ENCODE assay signal across 22 cellular contexts in the genomic region with DNA sequence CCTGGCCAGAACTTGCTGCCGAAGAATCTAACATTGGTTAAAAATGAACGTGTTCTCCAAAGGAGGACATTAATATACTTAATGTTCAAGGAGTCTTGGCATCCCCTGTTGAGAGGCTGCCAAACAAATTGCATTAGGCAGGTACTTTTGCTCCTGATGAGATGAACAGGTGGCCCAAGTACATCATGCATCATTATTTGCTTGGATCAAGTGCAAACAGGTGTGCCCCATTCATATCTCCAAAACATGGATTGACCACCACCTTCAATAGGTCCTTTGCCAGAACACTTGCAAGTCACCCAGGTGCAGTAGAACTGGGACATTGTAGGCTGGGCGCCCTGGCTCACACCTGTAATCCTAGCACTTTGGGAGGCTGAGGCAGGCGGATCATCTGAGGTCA.
DNase-seq lines count a peak whose midpoint lies in the region; ATAC-seq, FAIRE-seq and TF ChIP-seq lines count a peak whose summit lies in the region.
"Had no signal": no experiment of that assay in that cellular context is flagged by ENCODE, and none has a peak within 500 bp of the region (broad histone marks: within the 10 kb centered on the region; RNA-seq: fewer than 3 reads in every experiment).

No MANE protein-coding gene starts in this region.

- FAIRE-seq in H1 (lab: Jason Lieb, UNC), result no peak
- FAIRE-seq: A204.1, GM18507 had no signal

- peak overlapping the region; percentile 97; the same call in 1 of the 2 replicates for H2BK12ac ChIP-seq in H1 (ENCODE audit: low read depth, low read length)

- POLR2A ChIA-PET in H1 (lab: Charles Lee; ENCODE audit: partially characterized antibody), result no interaction called here

- no peak overlapping the region for H3K4me3 ChIP-seq in HUES64 (ENCODE audit: low read length)
- H3K4me3 ChIP-seq in H1 (ENCODE audit: extremely low read depth in 1 of 4, insufficient read depth in 2 of 4, low read depth in 3 of 4, low read length in 4 of 4), result no peak overlapping the region
- H3K4me3 ChIP-seq in upper lobe of left lung, result no peak overlapping the region

- TF ChIP-seq POLR2A in H1 (IDR thresholded peaks at IDR 0.05; ENCODE audit: control extremely low read depth in 1 of 2, low read depth in 2 of 2, low read length in 2 of 2), result no peak
- no peak for TF ChIP-seq POLR2A in upper lobe of left lung (IDR thresholded peaks at IDR 0.05)

- no peak overlapping the region for H3K23ac ChIP-seq in H1 (ENCODE audit: insufficient read length)

- no peak overlapping the region for H4K5ac ChIP-seq in H1 (ENCODE audit: insufficient read length, low read depth, low read length)

- peak; percentile 28 to 80 for ATAC-seq in upper lobe of left lung (ENCODE audit: low FRiP score in 2 of 2)
- ATAC-seq in HG03159 (IDR thresholded peaks at IDR 0.05; ENCODE audit: unreplicated experiment), result no peak
- ATAC-seq in HG02938 (IDR thresholded peaks at IDR 0.05; ENCODE audit: unreplicated experiment), result no peak
- ATAC-seq in sciatic nerve, result no peak
- ATAC-seq: Panc1, T-cell had no signal

- H3K79me2 ChIP-seq in H1 (ENCODE audit: control insufficient read depth in 1 of 2, insufficient read depth in 2 of 2, low read length in 2 of 2), result no peaks in the 10 kb centered on the region

- H4K20me1 ChIP-seq in H1 (replicated peaks in 1 of 2; ENCODE audit: control insufficient read depth in 1 of 2, insufficient read depth in 2 of 2, low read length in 2 of 2), result no peaks in the 10 kb centered on the region

- WGBS in HUES64, result 92% methylated on average over 4 of the region's 4 CpGs
- 87% methylated on average over 4 of the region's 4 CpGs; no CpG with 5 or more reads in 1 of the 2 experiments for WGBS in H1 (ENCODE audit: extremely low coverage in 1 of 2, insufficient coverage in 1 of 2, insufficient read length in 1 of 2, insufficient replicate concordance in 2 of 2, low coverage in 1 of 2, low lambda C conversion rate in 2 of 2, missing lambda C conversion rate in 1 of 2), 2 experiments
- WGBS in upper lobe of left lung, 2 donors, result 51 to 55% methylated on average over 2 to 4 of the region's 4 CpGs

- no peak overlapping the region for H2AFZ ChIP-seq in H1 (ENCODE audit: low read length)

- H3K27ac ChIP-seq in HUES64 (ENCODE audit: low read depth, low read length) (peak overlapping the region; percentile 38), H1 (ENCODE audit: low read depth, low read length) (no peak overlapping the region), upper lobe of left lung (no peak overlapping the region)
- H3K27ac ChIP-seq: RWPE1 had no signal

- peak overlapping the region; percentile 38; the same call in 1 of the 2 replicates for H2BK5ac ChIP-seq in H1 (ENCODE audit: low read depth, low read length)

- DNase-seq in NCI-H748 (lab: John Stamatoyannopoulos, UW; ENCODE audit: unreplicated experiment) (peak; percentile 42), NCI-H748 treated with DMSO at 0.1 percent for 48 hours (lab: John Stamatoyannopoulos, UW) (no peak), H1 (ENCODE audit: low read depth in 1 of 2, low spot score in 2 of 2) (no peak), upper lobe of left lung (peak in 1 of 2 donors; percentile 25), sciatic nerve (ENCODE audit: low spot score) (no peak)
- DNase-seq: C1 segment of cervical spinal cord; CD4-positive, alpha-beta memory T cell; COR-L47; KBM-7; MV-4-11; NCI-H1105; NCI-H146; NCI-H1930; SHP77; T-cell had no signal

- CTCF ChIA-PET in H1 (lab: Charles Lee; ENCODE audit: partially characterized antibody), result no interaction called here

- H3K4me2 ChIP-seq in H1 (ENCODE audit: insufficient read depth in 1 of 2, low read depth in 2 of 2, low read length in 2 of 2), result peak overlapping the region in 1 of 2 experiments; percentile 10; a peak in 1 of 4 replicates

- no peak overlapping the region for H3K14ac ChIP-seq in H1 (ENCODE audit: insufficient read length)

- peak overlapping the region; percentile 16 for H3K4ac ChIP-seq in H1 (replicated peaks; ENCODE audit: insufficient read length, low read depth, low read length)

- peak overlapping the region; percentile 62; the same call in 1 of the 2 replicates for H2BK20ac ChIP-seq in H1 (ENCODE audit: low read length)

- intact Hi-C loops in sciatic nerve (cut with DNase I), result no loop called here

- H3K9ac ChIP-seq in HUES64 (ENCODE audit: low read depth, low read length), result no peak overlapping the region
- H3K9ac ChIP-seq in H1 (replicated peaks in 1 of 4; ENCODE audit: extremely low read depth in 1 of 4, low read depth in 3 of 4, low read length in 3 of 4), result no peak overlapping the region

- H3K23me2 ChIP-seq in H1 (ENCODE audit: low read depth, low read length), result no peaks in the 10 kb centered on the region; the same call in 1 of the 2 replicates

- no peak for TF ChIP-seq EP300 in H1 (IDR thresholded peaks at IDR 0.05; ENCODE audit: borderline replicate concordance in 1 of 2, low read depth in 2 of 2, low read length in 2 of 2)
- TF ChIP-seq EP300 in upper lobe of left lung (IDR thresholded peaks at IDR 0.05), result no peak

- H3K36me3 ChIP-seq in HUES64 (ENCODE audit: insufficient read depth, low read length) (no peaks in the 10 kb centered on the region), H1 (ENCODE audit: control insufficient read depth in 2 of 4, insufficient read depth in 4 of 4, low read length in 3 of 4) (no peaks in the 10 kb centered on the region), upper lobe of left lung (no peaks in the 10 kb centered on the region)

- no peak overlapping the region for H3K56ac ChIP-seq in H1 (replicated peaks; ENCODE audit: insufficient read length, low read depth, low read length)

- H3K79me1 ChIP-seq in H1 (ENCODE audit: low read depth, low read length), result no peaks in the 10 kb centered on the region

- no peak overlapping the region for H4K91ac ChIP-seq in H1 (replicated peaks; ENCODE audit: insufficient read length, low read length)

- TF ChIP-seq RAD21 in H1 (IDR thresholded peaks at IDR 0.05 in 1 of 2, conservative IDR thresholded peaks at IDR 0.05 in 1 of 2; ENCODE audit: low read depth in 2 of 2, low read length in 2 of 2), result no peak

- H3K27me3 ChIP-seq in HUES64 (ENCODE audit: insufficient read depth, low read length) (no peaks in the 10 kb centered on the region), H1 (replicated peaks in 1 of 4; ENCODE audit: control insufficient read depth in 3 of 4, extremely low read depth in 1 of 4, insufficient read depth in 3 of 4, low read length in 3 of 4) (peaks cover 0 to 5% (median under 1%) of the 10 kb centered on the region in 4 experiments; a peak in 2 of 7 replicates), upper lobe of left lung (no peaks in the 10 kb centered on the region)

- no peak overlapping the region for H4K8ac ChIP-seq in H1 (ENCODE audit: extremely low read depth, insufficient read depth, low read length)

- TF ChIP-seq CTCF in H1 (IDR thresholded peaks at IDR 0.05; ENCODE audit: control extremely low read depth in 1 of 3, insufficient read depth in 1 of 3, low read depth in 1 of 3, low read length in 3 of 3) (no peak), upper lobe of left lung (IDR thresholded peaks at IDR 0.05) (no peak)

- H3K4me1 ChIP-seq in HUES64 (ENCODE audit: insufficient read depth, low read length), result peaks cover 23% of the 10 kb centered on the region
- H3K4me1 ChIP-seq in H1 (replicated peaks in 1 of 4; ENCODE audit: control insufficient read depth in 3 of 4, insufficient read depth in 4 of 4, low read length in 3 of 4), result peaks cover 6 to 16% (median 7%) of the 10 kb centered on the region in 4 experiments
- peaks cover 0 to 11% (median 0%) of the 10 kb centered on the region in 4 donors for H3K4me1 ChIP-seq in upper lobe of left lung

- peak overlapping the region; percentile 35 for H2BK120ac ChIP-seq in H1 (replicated peaks; ENCODE audit: low read depth, low read length)

- no peak overlapping the region for H2BK15ac ChIP-seq in H1 (ENCODE audit: low read length)

- no peak overlapping the region for H3K18ac ChIP-seq in H1 (ENCODE audit: extremely low read depth, low read length)

- H2AK5ac ChIP-seq in H1 (ENCODE audit: low read depth, low read length), result peak overlapping the region; percentile 84; the same call in 1 of the 2 replicates

- no peaks in the 10 kb centered on the region for H3K9me3 ChIP-seq in HUES64 (ENCODE audit: insufficient read depth, low read depth, low read length)
- H3K9me3 ChIP-seq in H1 (ENCODE audit: insufficient read depth in 2 of 2, low read depth in 1 of 2, low read length in 1 of 2), result no peaks in the 10 kb centered on the region
- peaks cover 0 to 5% (median 0%) of the 10 kb centered on the region in 4 donors for H3K9me3 ChIP-seq in upper lobe of left lung

TF ChIP-seq in H1, 55 proteins besides CTCF, POLR2A, EP300 and RAD21:
- TF ChIP-seq SIX5 (IDR thresholded peaks at IDR 0.05; ENCODE audit: low read depth, low read length) (no peak), CHD2 (IDR thresholded peaks at IDR 0.05; ENCODE audit: low read length) (no peak), TCF12 (IDR thresholded peaks at IDR 0.05; ENCODE audit: low read depth, low read length) (no peak)

Comparison
In these comparisons a context has a peak if more than half of its experiments do, and no peak if none do; other contexts are left out.
1. ATAC-seq: peak in upper lobe of left lung (2 of 2); none in HG03159 (single experiment), HG02938 (single experiment) and sciatic nerve (single experiment).